ENCODE assay signal across 8 cellular contexts in the genomic region with DNA sequence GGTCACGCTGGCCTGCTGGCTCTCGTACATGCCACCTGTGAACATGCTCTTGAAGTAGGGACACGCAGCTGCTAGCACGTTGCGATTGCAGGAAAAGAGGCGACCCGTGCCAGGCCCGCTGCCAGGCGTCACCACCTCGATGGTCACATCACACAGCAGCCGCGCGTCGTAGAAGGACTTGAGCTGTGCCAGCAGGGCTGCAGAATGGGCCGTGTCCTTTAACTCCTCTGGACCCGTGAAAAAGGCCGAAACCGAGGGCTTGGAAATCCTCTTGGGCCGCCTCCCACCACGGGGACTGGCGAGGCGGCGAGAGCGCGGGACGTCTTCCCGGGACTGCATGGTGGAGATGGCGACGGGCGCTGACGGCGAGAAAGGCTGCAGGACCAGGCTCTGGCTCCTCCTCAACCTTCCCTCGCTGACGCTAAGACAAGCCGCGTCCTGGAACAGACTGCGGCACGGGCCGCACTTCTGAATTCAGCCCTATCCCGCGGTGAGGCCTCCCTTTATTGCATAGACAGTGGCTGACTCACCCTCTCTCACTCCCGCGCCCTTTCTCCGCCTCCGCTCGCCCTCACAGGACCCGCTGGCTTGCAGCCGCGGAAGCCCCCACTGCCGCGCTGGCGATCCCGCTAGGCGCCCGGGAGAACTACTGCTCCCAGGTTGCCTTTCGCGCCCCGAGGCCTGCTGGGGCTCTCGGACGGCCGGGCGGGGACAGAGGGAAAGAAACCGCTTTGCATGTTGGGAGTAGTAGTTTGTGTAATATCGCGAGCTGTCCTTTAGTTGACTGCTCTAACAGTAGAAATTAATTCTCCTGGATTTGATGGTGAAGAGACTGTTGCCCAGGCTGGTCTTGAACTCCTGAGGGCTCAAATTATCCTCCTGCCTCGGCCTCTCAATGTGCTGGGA. TPM values are rescaled to one million over a fixed set of nuclear protein-coding genes. Genes with fewer than 3 reads are reported as not detected.
DNase-seq lines count a peak whose midpoint lies in the region; ATAC-seq and TF ChIP-seq lines count a peak whose summit lies in the region.

A gene with protein sequence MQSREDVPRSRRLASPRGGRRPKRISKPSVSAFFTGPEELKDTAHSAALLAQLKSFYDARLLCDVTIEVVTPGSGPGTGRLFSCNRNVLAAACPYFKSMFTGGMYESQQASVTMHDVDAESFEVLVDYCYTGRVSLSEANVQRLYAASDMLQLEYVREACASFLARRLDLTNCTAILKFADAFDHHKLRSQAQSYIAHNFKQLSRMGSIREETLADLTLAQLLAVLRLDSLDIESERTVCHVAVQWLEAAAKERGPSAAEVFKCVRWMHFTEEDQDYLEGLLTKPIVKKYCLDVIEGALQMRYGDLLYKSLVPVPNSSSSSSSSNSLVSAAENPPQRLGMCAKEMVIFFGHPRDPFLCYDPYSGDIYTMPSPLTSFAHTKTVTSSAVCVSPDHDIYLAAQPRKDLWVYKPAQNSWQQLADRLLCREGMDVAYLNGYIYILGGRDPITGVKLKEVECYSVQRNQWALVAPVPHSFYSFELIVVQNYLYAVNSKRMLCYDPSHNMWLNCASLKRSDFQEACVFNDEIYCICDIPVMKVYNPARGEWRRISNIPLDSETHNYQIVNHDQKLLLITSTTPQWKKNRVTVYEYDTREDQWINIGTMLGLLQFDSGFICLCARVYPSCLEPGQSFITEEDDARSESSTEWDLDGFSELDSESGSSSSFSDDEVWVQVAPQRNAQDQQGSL (minus strand): TSS at position 651 of the 906 bp plus-strand sequence. CDS start 312 bp downstream, at position 339.

- H3K9me3 Mint-ChIP-seq in GM23338: peaks cover 14% of the 10 kb centered on the region; the same call in 2 of the 3 replicates

- H3K9me3 ChIP-seq in esophagus squamous epithelium: no peaks in the 10 kb centered on the region
- H3K9me3 ChIP-seq in muscle layer of duodenum (ENCODE audit: control insufficient read depth in 1 of 2, low read length in 2 of 2): no peaks in the 10 kb centered on the region

- DNase-seq in Daoy (ENCODE audit: low read depth) (peak; percentile 96), GM23338 (ENCODE audit: low spot score) (peak; percentile 98), Kasumi-1 (lab: John Stamatoyannopoulos, UW) (peak; percentile 95 to 96), RKO (ENCODE audit: low spot score) (peak; percentile 97), activated T-helper 1 cell treated with Interleukin-2 at 50 U/mL for 16 hours (ENCODE audit: low read depth) (peak; percentile 80), esophagus squamous epithelium (lab: John Stamatoyannopoulos, UW) (peak; percentile 81)
- DNase-seq in stimulated activated CD8-positive, alpha-beta memory T cell treated with anti-CD3 and anti-CD28 coated beads, Interleukin-7, amount 100 ng/mL, for 24 hours (ENCODE audit: low read depth): peak; percentile 85

- no peaks in the 10 kb centered on the region for H3F3A ChIP-seq in GM23338 (replicated peaks; ENCODE audit: low read depth)

- no peaks in the 10 kb centered on the region for H4K20me1 ChIP-seq in GM23338 (replicated peaks; ENCODE audit: insufficient read depth)

- no peak for TF ChIP-seq CTCF in GM23338 (conservative IDR thresholded peaks at IDR 0.05; ENCODE audit: low read depth in 2 of 2)
- peak in 2 of 6 experiments; percentile 16 to 42 for TF ChIP-seq CTCF in esophagus squamous epithelium (IDR thresholded peaks at IDR 0.05)

- H3K27me3 ChIP-seq in GM23338 (ENCODE audit: insufficient read depth) (no peaks in the 10 kb centered on the region), esophagus squamous epithelium (no peaks in the 10 kb centered on the region), muscle layer of duodenum (ENCODE audit: low read depth, low read length) (no peaks in the 10 kb centered on the region)

- H3K27me3 Mint-ChIP-seq in GM23338 (ENCODE audit: insufficient read depth, low read depth, poor library complexity): peaks cover 12% of the 10 kb centered on the region

- no peaks in the 10 kb centered on the region for H3K9me2 ChIP-seq in GM23338 (ENCODE audit: insufficient read depth)

- H3K36me3 Mint-ChIP-seq in GM23338 (ENCODE audit: low read depth): peaks cover 23% of the 10 kb centered on the region

- H3K36me3 ChIP-seq in GM23338 (ENCODE audit: insufficient read depth) (no peaks in the 10 kb centered on the region), esophagus squamous epithelium (no peaks in the 10 kb centered on the region), muscle layer of duodenum (ENCODE audit: control insufficient read depth in 1 of 2, insufficient read depth in 2 of 2, low read length in 2 of 2) (no peaks in the 10 kb centered on the region)

- intact Hi-C loops in esophagus squamous epithelium (cut with DNase I): loop anchor here (10.0 kb wide), 1 partner anchor 69 kb away; no protein-coding TSS in a partner anchor

- peak in 2 of 4 donors; percentile 28 to 38 for TF ChIP-seq POLR2A in esophagus squamous epithelium (IDR thresholded peaks at IDR 0.05)

- peak within 1 kb of the TSS; percentile 71 for H3K4me3 ChIP-seq in GM23338
- H3K4me3 ChIP-seq in esophagus squamous epithelium: peak within 1 kb of the TSS; percentile 68 to 78 (median 74)
- peak within 1 kb of the TSS; percentile 60 to 78 for H3K4me3 ChIP-seq in muscle layer of duodenum (ENCODE audit: low read depth in 1 of 2, low read length in 2 of 2)

- peak within 1 kb of the TSS; percentile 80 for H3K4me2 ChIP-seq in GM23338

- 25 to 43% methylated on average over 16 to 24 of the region's 66 CpGs for WGBS in esophagus squamous epithelium, 2 donors

- H2AFZ ChIP-seq in GM23338: peak within 1 kb of the TSS; percentile 91

- H3K27ac Mint-ChIP-seq in GM23338: peak within 1 kb of the TSS; percentile 96

- H3K27ac ChIP-seq in GM23338 (ENCODE audit: low read depth): peak within 1 kb of the TSS; percentile 85; the same call in 1 of the 2 replicates
- peak within 1 kb of the TSS; percentile 83 to 90 (median 86) for H3K27ac ChIP-seq in esophagus squamous epithelium
- H3K27ac ChIP-seq in muscle layer of duodenum (ENCODE audit: low read length): peak within 1 kb of the TSS; percentile 51

- peaks cover 18% of the 10 kb centered on the region for H3K4me1 Mint-ChIP-seq in GM23338

- H3K79me2 ChIP-seq in GM23338 (replicated peaks; ENCODE audit: insufficient read depth): peaks cover 13% of the 10 kb centered on the region

- H3K4me3 Mint-ChIP-seq in GM23338: peak within 1 kb of the TSS; percentile 90

- H3K4me1 ChIP-seq in GM23338 (ENCODE audit: insufficient read depth): 0 out of 2 replicates have a peak, but pooled peaks cover 3% of the 10 kb centered on the region
- H3K4me1 ChIP-seq in esophagus squamous epithelium: peaks cover 10 to 28% (median 13%) of the 10 kb centered on the region in 3 donors
- peaks cover 5 to 15% of the 10 kb centered on the region in 2 donors for H3K4me1 ChIP-seq in muscle layer of duodenum (ENCODE audit: control insufficient read depth in 1 of 2, insufficient read depth in 2 of 2, low read length in 2 of 2)

- ATAC-seq in GM23338: peak; percentile 98

TF ChIP-seq in GM23338, 12 proteins besides CTCF, POLR2A, EP300 and RAD21 (continues in another document):
- TF ChIP-seq, protein P1, sequence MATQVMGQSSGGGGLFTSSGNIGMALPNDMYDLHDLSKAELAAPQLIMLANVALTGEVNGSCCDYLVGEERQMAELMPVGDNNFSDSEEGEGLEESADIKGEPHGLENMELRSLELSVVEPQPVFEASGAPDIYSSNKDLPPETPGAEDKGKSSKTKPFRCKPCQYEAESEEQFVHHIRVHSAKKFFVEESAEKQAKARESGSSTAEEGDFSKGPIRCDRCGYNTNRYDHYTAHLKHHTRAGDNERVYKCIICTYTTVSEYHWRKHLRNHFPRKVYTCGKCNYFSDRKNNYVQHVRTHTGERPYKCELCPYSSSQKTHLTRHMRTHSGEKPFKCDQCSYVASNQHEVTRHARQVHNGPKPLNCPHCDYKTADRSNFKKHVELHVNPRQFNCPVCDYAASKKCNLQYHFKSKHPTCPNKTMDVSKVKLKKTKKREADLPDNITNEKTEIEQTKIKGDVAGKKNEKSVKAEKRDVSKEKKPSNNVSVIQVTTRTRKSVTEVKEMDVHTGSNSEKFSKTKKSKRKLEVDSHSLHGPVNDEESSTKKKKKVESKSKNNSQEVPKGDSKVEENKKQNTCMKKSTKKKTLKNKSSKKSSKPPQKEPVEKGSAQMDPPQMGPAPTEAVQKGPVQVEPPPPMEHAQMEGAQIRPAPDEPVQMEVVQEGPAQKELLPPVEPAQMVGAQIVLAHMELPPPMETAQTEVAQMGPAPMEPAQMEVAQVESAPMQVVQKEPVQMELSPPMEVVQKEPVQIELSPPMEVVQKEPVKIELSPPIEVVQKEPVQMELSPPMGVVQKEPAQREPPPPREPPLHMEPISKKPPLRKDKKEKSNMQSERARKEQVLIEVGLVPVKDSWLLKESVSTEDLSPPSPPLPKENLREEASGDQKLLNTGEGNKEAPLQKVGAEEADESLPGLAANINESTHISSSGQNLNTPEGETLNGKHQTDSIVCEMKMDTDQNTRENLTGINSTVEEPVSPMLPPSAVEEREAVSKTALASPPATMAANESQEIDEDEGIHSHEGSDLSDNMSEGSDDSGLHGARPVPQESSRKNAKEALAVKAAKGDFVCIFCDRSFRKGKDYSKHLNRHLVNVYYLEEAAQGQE (IDR thresholded peaks at IDR 0.05; ENCODE audit: unreplicated experiment): no peak
- TF ChIP-seq EZH2phosphoT487 (IDR thresholded peaks at IDR 0.05; ENCODE audit: unreplicated experiment) (no peak), ZNF114 (CRISPR knock-in tag; IDR thresholded peaks at IDR 0.05) (no peak), EZH2 (IDR thresholded peaks at IDR 0.05; ENCODE audit: low read depth, unreplicated experiment) (no peak), CREB1 (CRISPR knock-in tag; IDR thresholded peaks at IDR 0.05; ENCODE audit: low read depth) (peak; percentile 59; the same call in 1 of the 2 replicates), JUNB (IDR thresholded peaks at IDR 0.05; ENCODE audit: unreplicated experiment) (no peak), STAT1 (IDR thresholded peaks at IDR 0.05; ENCODE audit: unreplicated experiment) (no peak)
- TF ChIP-seq, protein P2, sequence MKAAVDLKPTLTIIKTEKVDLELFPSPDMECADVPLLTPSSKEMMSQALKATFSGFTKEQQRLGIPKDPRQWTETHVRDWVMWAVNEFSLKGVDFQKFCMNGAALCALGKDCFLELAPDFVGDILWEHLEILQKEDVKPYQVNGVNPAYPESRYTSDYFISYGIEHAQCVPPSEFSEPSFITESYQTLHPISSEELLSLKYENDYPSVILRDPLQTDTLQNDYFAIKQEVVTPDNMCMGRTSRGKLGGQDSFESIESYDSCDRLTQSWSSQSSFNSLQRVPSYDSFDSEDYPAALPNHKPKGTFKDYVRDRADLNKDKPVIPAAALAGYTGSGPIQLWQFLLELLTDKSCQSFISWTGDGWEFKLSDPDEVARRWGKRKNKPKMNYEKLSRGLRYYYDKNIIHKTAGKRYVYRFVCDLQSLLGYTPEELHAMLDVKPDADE (IDR thresholded peaks at IDR 0.05): peak; percentile 99

RNA-seq across cellular contexts. Expression of the gene that starts here (rescaled TPM):
- total RNA-seq in Daoy (2014; rRNA removed; shearing (Covaris generic)): 1.8 and 1.9 TPM in 2 replicates
- 19.1 and 20.2 TPM in 2 replicates for total RNA-seq in GM23338 (2014; rRNA removed; shearing (Covaris generic))
- 11.6 and 12.2 TPM in 2 replicates for polyA plus RNA-seq in GM23338 (2016; fragmentation: Nextera tagmentation; extraction: Ambion mirVana)
- 1 to 10 TPM; 2.6 to 5.9 (median 4.1) TPM for total RNA-seq in esophagus squamous epithelium

Comparison
In these comparisons a context has a peak if more than half of its experiments do, and no peak if none do; other contexts are left out.
1. Peak in every context shown above with its lines: DNase-seq, ATAC-seq, H3K4me3 ChIP-seq and H3K27ac ChIP-seq.